Comparison of ENCODE assay signal across 17 cellular contexts in genomic region chr6:166402582-166403277, GRCh38. TPM values are rescaled to one million over a fixed set of nuclear protein-coding genes. Genes with fewer than 3 reads are reported as not detected.
DNase-seq lines count a peak whose midpoint lies in the region; TF ChIP-seq lines count a peak whose summit lies in the region.
"Had no signal": no experiment of that assay in that cellular context is flagged by ENCODE, and none has a peak within 500 bp of the region (broad histone marks: within the 10 kb centered on the region; RNA-seq: fewer than 3 reads in every experiment).

No MANE protein-coding gene starts in this region.

- H3K36me3 Mint-ChIP-seq in chondrocyte (ENCODE audit: low read depth) (no peaks in the 10 kb centered on the region), nephron progenitor cell (ENCODE audit: low read depth) (no peaks in the 10 kb centered on the region)
- H3K36me3 Mint-ChIP-seq: stimulated activated memory B cell treated with anti-CD40 and anti-IgM and Interleukin-4, amounts not matched to agents 10 μg/mL and 1 μg/mL and 100 μg/mL, for 72 hours; WTC11 had no signal

- DNase-seq in NCI-H82 (lab: John Stamatoyannopoulos, UW) (peak; percentile 50), NCI-H82 treated with DMSO at 0.1 percent for 48 hours (lab: John Stamatoyannopoulos, UW; ENCODE audit: unreplicated experiment) (no peak), LHCN-M2 (ENCODE audit: low read depth) (peak; percentile 67), chondrocyte (ENCODE audit: low spot score) (no peak), nephron progenitor cell (peak; percentile 30), globus pallidus (ENCODE audit: low spot score) (no peak), ovary (no peak)
- DNase-seq in activated CD4-positive, CD25-positive, alpha-beta regulatory T cell treated with anti-CD3 and anti-CD28 coated beads, Interleukin-2, amount 50 U/mL, for 72 hours: no peak
- DNase-seq: activated T-cell treated with anti-CD3 and anti-CD28 coated beads, Interleukin-2, amount 50 U/mL, for 4 hours; DND-41; NCI-H1105; NCI-H774; psoas muscle; SHP77 treated with DMSO at 0.1 percent for 48 hours had no signal

- WGBS in ovary, 3 donors: 29 to 49% (median 37%) methylated on average over 6 of the region's 6 CpGs

- intact Hi-C loops in ovary (cut with DNase I): loop anchor here in 3 of 4 donors (5.0 to 10.0 kb wide), 2 partner anchors 125 to 128 kb away; no protein-coding TSS in a partner anchor

- H3K27me3 Mint-ChIP-seq in chondrocyte (ENCODE audit: low read depth): peaks cover 6% of the 10 kb centered on the region
- peaks cover 3% of the 10 kb centered on the region for H3K27me3 Mint-ChIP-seq in nephron progenitor cell (ENCODE audit: low read depth, poor library complexity)

- no peaks in the 10 kb centered on the region for H3K27me3 ChIP-seq in ovary
- H3K27me3 ChIP-seq: vagina had no signal

- H3K9me3 Mint-ChIP-seq in chondrocyte (ENCODE audit: low read depth) (no peaks in the 10 kb centered on the region), nephron progenitor cell (no peaks in the 10 kb centered on the region)
- H3K9me3 Mint-ChIP-seq: activated T-cell treated with anti-CD3 and anti-CD28 coated beads, Interleukin-2, amount 50 U/mL, for 4 hours; stimulated activated memory B cell treated with anti-CD40 and anti-IgM and Interleukin-4, amounts not matched to agents 10 μg/mL and 1 μg/mL and 100 μg/mL, for 72 hours; WTC11 had no signal

- H3K4me3 Mint-ChIP-seq in chondrocyte (ENCODE audit: unreplicated experiment): no peak overlapping the region
- H3K4me3 Mint-ChIP-seq in nephron progenitor cell: no peak overlapping the region
- H3K4me3 Mint-ChIP-seq: activated T-cell treated with anti-CD3 and anti-CD28 coated beads, Interleukin-2, amount 50 U/mL, for 4 hours; stimulated activated memory B cell treated with anti-CD40 and anti-IgM and Interleukin-4, amounts not matched to agents 10 μg/mL and 1 μg/mL and 100 μg/mL, for 72 hours; WTC11 had no signal

- no peaks in the 10 kb centered on the region for H3K4me1 ChIP-seq in ovary (ENCODE audit: insufficient read depth)
- H3K4me1 ChIP-seq: psoas muscle, vagina had no signal

- no peak for TF ChIP-seq POLR2A in ovary (IDR thresholded peaks at IDR 0.05)

- no peak for TF ChIP-seq CTCF in chondrocyte (IDR thresholded peaks at IDR 0.05)
- TF ChIP-seq CTCF in nephron progenitor cell (IDR thresholded peaks at IDR 0.05): no peak
- TF ChIP-seq CTCF in ovary (IDR thresholded peaks at IDR 0.05): no peak

- H3K27ac Mint-ChIP-seq in chondrocyte (ENCODE audit: unreplicated experiment): peak overlapping the region; percentile 69
- H3K27ac Mint-ChIP-seq in nephron progenitor cell: peak overlapping the region; percentile 60
- H3K27ac Mint-ChIP-seq: stimulated activated memory B cell treated with anti-CD40 and anti-IgM and Interleukin-4, amounts not matched to agents 10 μg/mL and 1 μg/mL and 100 μg/mL, for 72 hours; WTC11 had no signal

- H3K4me1 Mint-ChIP-seq in chondrocyte (ENCODE audit: low read depth) (peaks cover 8% of the 10 kb centered on the region), nephron progenitor cell (peaks cover 19% of the 10 kb centered on the region)

- TF ChIP-seq EP300 in ovary (IDR thresholded peaks at IDR 0.05): no peak

- no peak overlapping the region for H3K27ac ChIP-seq in ovary
- H3K27ac ChIP-seq: psoas muscle, vagina had no signal

- H3K36me3 ChIP-seq in ovary: no peaks in the 10 kb centered on the region
- H3K36me3 ChIP-seq: vagina had no signal

- no peaks in the 10 kb centered on the region for H3K9me3 ChIP-seq in ovary
- H3K9me3 ChIP-seq: psoas muscle, vagina had no signal

- H3K4me3 ChIP-seq in ovary: no peak overlapping the region
- H3K4me3 ChIP-seq: psoas muscle, vagina had no signal

RNA-seq across cellular contexts. Expression of gene MPC1, which starts 20.0 kb away (rescaled TPM):
- total RNA-seq in LHCN-M2 (2014; rRNA removed) (13.3 and 22.7 TPM in 2 replicates), chondrocyte (25.1 to 31.6 TPM (median 30.1 TPM) in 3 replicates), ovary (10 to 100 TPM; 34.1 to 46.7 (median 37.6) TPM)
- polyA plus RNA-seq in LHCN-M2 (2012): 26.0 TPM
- 10 to 100 TPM; 61.2 to 82.6 TPM for polyA plus RNA-seq in ovary

Comparison
In these comparisons a context has a peak if more than half of its experiments do, and no peak if none do; other contexts are left out.
1. DNase-seq: peak in NCI-H82 (single experiment), LHCN-M2 (single experiment) and nephron progenitor cell (single experiment); none in NCI-H82 treated with DMSO at 0.1 percent for 48 hours (single experiment), chondrocyte (single experiment), globus pallidus (single experiment), activated CD4-positive, CD25-positive, alpha-beta regulatory T cell treated with anti-CD3 and anti-CD28 coated beads, Interleukin-2, amount 50 U/mL, for 72 hours (single experiment) and ovary (0 of 5).